8 cellular contexts compared by ENCODE assay signal in the genomic region with DNA sequence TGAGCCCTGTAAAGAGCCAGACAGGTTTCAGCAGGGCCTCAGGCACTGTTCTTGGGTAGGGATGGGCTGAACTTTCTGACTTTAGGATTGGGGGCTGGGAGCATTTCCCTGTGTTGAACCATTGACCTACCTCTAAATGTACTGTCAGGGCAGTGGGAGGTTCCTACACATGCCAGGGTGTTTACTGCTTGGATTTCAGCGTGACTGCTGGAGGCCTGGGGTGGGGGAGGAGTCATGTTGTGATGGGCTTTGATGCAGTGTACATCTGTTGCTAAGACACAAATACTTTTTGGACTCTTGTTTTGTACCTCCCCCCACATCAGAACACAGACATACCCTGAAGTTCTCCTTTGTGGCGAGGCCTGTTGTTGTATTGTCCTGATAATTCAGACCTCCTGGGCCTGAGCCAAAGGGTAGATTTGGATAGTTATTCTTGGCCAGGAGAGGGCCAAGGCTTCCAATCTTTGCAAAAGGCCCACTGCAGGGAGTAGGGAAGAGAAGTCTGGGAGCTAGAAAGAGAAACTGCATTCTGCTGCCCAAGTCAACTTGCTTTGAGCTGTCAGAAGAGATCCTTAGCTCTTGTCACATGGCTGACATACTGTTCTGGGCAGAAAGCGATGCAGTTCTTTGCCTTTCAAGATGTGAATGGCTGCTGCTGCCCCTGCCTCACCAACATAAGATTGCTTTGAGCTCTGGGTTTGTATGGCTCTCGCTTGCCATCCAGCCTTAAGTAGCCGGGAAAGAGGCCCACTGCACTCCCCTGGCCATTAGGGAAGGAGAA. TPM values are rescaled to one million over a fixed set of nuclear protein-coding genes. Genes with fewer than 3 reads are reported as not detected.
DNase-seq lines count a peak whose midpoint lies in the region; ATAC-seq and TF ChIP-seq lines count a peak whose summit lies in the region.

No MANE protein-coding gene starts in this region.

- peaks cover 44 to 81% of the 10 kb centered on the region in 2 donors for H3K4me1 ChIP-seq in left lung
- peaks cover 15 to 72% (median 66%) of the 10 kb centered on the region in 4 donors for H3K4me1 ChIP-seq in tibial artery

- no peak for ATAC-seq in central memory CD8-positive, alpha-beta T cell (replicated peaks; ENCODE audit: extremely low read depth, poor library complexity, severe bottlenecking)
- ATAC-seq in left lung (no peak), GM18907 (IDR thresholded peaks at IDR 0.05; ENCODE audit: unreplicated experiment) (no peak)

- intact Hi-C loops in left lung (cut with DNase I) (no loop called here), tibial artery (cut with DNase I; ENCODE audit: low total_unique reads) (no loop called here)

- no peak overlapping the region for H3K4me3 Mint-ChIP-seq in central memory CD8-positive, alpha-beta T cell

- H3K4me3 ChIP-seq in NB4 (ENCODE audit: low read depth, low read length) (peak overlapping the region; percentile 17), left lung (peak overlapping the region in 1 of 2 donors; percentile 82), tibial artery (peak overlapping the region; percentile 78 to 87)

- peak overlapping the region; percentile 39 for H3K27ac Mint-ChIP-seq in central memory CD8-positive, alpha-beta T cell (ENCODE audit: low read depth)

- peaks cover 29% of the 10 kb centered on the region for H3K36me3 Mint-ChIP-seq in central memory CD8-positive, alpha-beta T cell (ENCODE audit: insufficient read depth)

- H3K36me3 ChIP-seq in left lung (peaks cover 0 to 55% of the 10 kb centered on the region in 2 donors), tibial artery (peaks cover 16 to 40% (median 19%) of the 10 kb centered on the region in 3 donors)

- peak overlapping the region; percentile 55 for H3K27ac ChIP-seq in C4-2B
- H3K27ac ChIP-seq in left lung = peak overlapping the region; percentile 95 to 98
- H3K27ac ChIP-seq in tibial artery = peak overlapping the region; percentile 94 to 95

- H3K27me3 ChIP-seq in left lung (no peaks in the 10 kb centered on the region), tibial artery (no peaks in the 10 kb centered on the region)

- DNase-seq in NB4 (ENCODE audit: low read depth) (peak; percentile 19), left lung (no peak), tibial artery (peak; percentile 81 to 85), GF-D8 (lab: John Stamatoyannopoulos, UW) (no peak), NCI-H1436 treated with DMSO at 0.1 percent for 48 hours (lab: John Stamatoyannopoulos, UW) (no peak)
- DNase-seq in central memory CD8-positive, alpha-beta T cell (ENCODE audit: low spot score in 2 of 2) = no peak

- no peaks in the 10 kb centered on the region for H3K27me3 Mint-ChIP-seq in central memory CD8-positive, alpha-beta T cell

- no peak for TF ChIP-seq CTCF in C4-2B (conservative IDR thresholded peaks at IDR 0.05)
- no peak for TF ChIP-seq CTCF in NB4 (IDR thresholded peaks at IDR 0.05; ENCODE audit: low read depth, low read length)
- TF ChIP-seq CTCF in left lung (IDR thresholded peaks at IDR 0.05) = no peak
- TF ChIP-seq CTCF in tibial artery (IDR thresholded peaks at IDR 0.05) = peak in 1 of 2 experiments; percentile 9

- H3K9me3 Mint-ChIP-seq in central memory CD8-positive, alpha-beta T cell = no peaks in the 10 kb centered on the region

- H3K9me3 ChIP-seq in left lung = no peaks in the 10 kb centered on the region
- no peaks in the 10 kb centered on the region for H3K9me3 ChIP-seq in tibial artery

- no peak for TF ChIP-seq POLR2A in NB4 (IDR thresholded peaks at IDR 0.05; ENCODE audit: extremely low read depth, insufficient read length)

- peaks cover 76% of the 10 kb centered on the region for H3K4me1 Mint-ChIP-seq in central memory CD8-positive, alpha-beta T cell

RNA-seq across cellular contexts. Expression of a gene that starts 3.7 kb away (rescaled TPM):
- 100 to 1,000 TPM; 165 to 173 TPM for total RNA-seq in left lung

RNA-seq across cellular contexts. Expression of a gene that starts 14.3 kb away (rescaled TPM):
- total RNA-seq in left lung = 10 to 100 TPM; 25.9 to 48.6 TPM

RNA-seq across cellular contexts. Expression of a gene that starts 49.4 kb away (rescaled TPM):
- total RNA-seq in left lung = 10 to 100 TPM; 43.0 to 53.8 TPM

RNA-seq across cellular contexts. Expression of a gene that starts 55.7 kb away (rescaled TPM):
- 10 to 100 TPM; 21.5 to 32.4 TPM for total RNA-seq in left lung

Comparison
In these comparisons a context has a peak if more than half of its experiments do, and no peak if none do; other contexts are left out.
1. DNase-seq: peak in NB4 (single experiment) and tibial artery (2 of 2); none in central memory CD8-positive, alpha-beta T cell (0 of 2), left lung (0 of 2), GF-D8 (single experiment) and NCI-H1436 treated with DMSO at 0.1 percent for 48 hours (single experiment).
2. Peak in every context shown above with its lines, with median percentiles within 50 percentile points of each other: H3K27ac ChIP-seq.